Comparison of ENCODE assay signal across 17 cellular contexts in genomic region chr5:111667128-111667756, GRCh38.
"Had no signal": no experiment of that assay in that cellular context is flagged by ENCODE, and none has a peak within 500 bp of the region (broad histone marks: within the 10 kb centered on the region; RNA-seq: fewer than 3 reads in every experiment).

No MANE protein-coding gene starts in this region.

- DNase-seq: activated B cell treated with CpG ODN at 0.5 μM for 24 hours; activated CD4-positive, alpha-beta T cell treated with anti-CD3 and anti-CD28 coated beads, Interleukin-2, amount 50 U/mL, for 1 hour; activated gamma-delta T cell; activated naive CD8-positive, alpha-beta T cell treated with anti-CD3 and anti-CD28 coated beads, Interleukin-2, amount 10 ng/mL, durations not matched to agents 7 days and 5 days; aorta; cortex of kidney; effector CD8-positive, alpha-beta T cell; foreskin keratinocyte; kidney glomerular epithelial cell; left ventricle myocardium superior; mesendoderm; natural killer cell; posterior cingulate gyrus; stimulated activated CD4-positive, alpha-beta T cell treated with anti-CD3 and anti-CD28 coated beads, Interleukin-2, amount 100 ng/mL, for 48 hours; stimulated activated naive CD4-positive, alpha-beta T cell; T-helper 2 cell; trophoblast cell had no signal

- H3K27me3 Mint-ChIP-seq: activated naive CD8-positive, alpha-beta T cell treated with anti-CD3 and anti-CD28 coated beads, Interleukin-2, amount 10 ng/mL, durations not matched to agents 7 days and 5 days had no signal

- H3K36me3 Mint-ChIP-seq: activated naive CD8-positive, alpha-beta T cell treated with anti-CD3 and anti-CD28 coated beads, Interleukin-2, amount 10 ng/mL, durations not matched to agents 7 days and 5 days; natural killer cell had no signal

- H3K4me1 Mint-ChIP-seq: activated B cell treated with CpG ODN at 0.5 μM for 24 hours, natural killer cell had no signal

- ATAC-seq: foreskin keratinocyte, left ventricle myocardium superior, natural killer cell had no signal

- H3K9me3 Mint-ChIP-seq: activated B cell treated with CpG ODN at 0.5 μM for 24 hours, natural killer cell had no signal

- H3K27ac Mint-ChIP-seq: activated B cell treated with CpG ODN at 0.5 μM for 24 hours; activated naive CD8-positive, alpha-beta T cell treated with anti-CD3 and anti-CD28 coated beads, Interleukin-2, amount 10 ng/mL, durations not matched to agents 7 days and 5 days; natural killer cell had no signal

- H3K4me3 Mint-ChIP-seq: activated B cell treated with CpG ODN at 0.5 μM for 24 hours; activated naive CD8-positive, alpha-beta T cell treated with anti-CD3 and anti-CD28 coated beads, Interleukin-2, amount 10 ng/mL, durations not matched to agents 7 days and 5 days; natural killer cell had no signal
